1 cellular context compared by ENCODE assay signal in genomic region chr6:20411953-20412352, GRCh38.
A peak's percentile ranks its signal among the peaks of the same experiment; 100 is the strongest.
TF ChIP-seq lines count a peak whose summit lies in the region.

No MANE protein-coding gene starts in this region.

TF ChIP-seq in K562, 482 proteins besides CTCF, POLR2A, EP300 and RAD21:
- TF ChIP-seq, protein P1, sequence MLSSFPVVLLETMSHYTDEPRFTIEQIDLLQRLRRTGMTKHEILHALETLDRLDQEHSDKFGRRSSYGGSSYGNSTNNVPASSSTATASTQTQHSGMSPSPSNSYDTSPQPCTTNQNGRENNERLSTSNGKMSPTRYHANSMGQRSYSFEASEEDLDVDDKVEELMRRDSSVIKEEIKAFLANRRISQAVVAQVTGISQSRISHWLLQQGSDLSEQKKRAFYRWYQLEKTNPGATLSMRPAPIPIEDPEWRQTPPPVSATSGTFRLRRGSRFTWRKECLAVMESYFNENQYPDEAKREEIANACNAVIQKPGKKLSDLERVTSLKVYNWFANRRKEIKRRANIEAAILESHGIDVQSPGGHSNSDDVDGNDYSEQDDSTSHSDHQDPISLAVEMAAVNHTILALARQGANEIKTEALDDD (IDR thresholded peaks at IDR 0.05): peak; percentile 55; the same call in 1 of the 2 replicates
- TF ChIP-seq RFX5 (IDR thresholded peaks at IDR 0.05; ENCODE audit: low read depth, low read length): no peak
- TF ChIP-seq, protein P2, sequence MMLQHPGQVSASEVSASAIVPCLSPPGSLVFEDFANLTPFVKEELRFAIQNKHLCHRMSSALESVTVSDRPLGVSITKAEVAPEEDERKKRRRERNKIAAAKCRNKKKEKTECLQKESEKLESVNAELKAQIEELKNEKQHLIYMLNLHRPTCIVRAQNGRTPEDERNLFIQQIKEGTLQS (IDR thresholded peaks at IDR 0.05): no peak
- TF ChIP-seq, protein P2 (CRISPR knock-in tag; conservative IDR thresholded peaks at IDR 0.05): 0 out of 2 replicates have a peak, but pooled peaks have one; percentile 48
- no peak for TF ChIP-seq ETV5 (CRISPR knock-in tag; IDR thresholded peaks at IDR 0.05; ENCODE audit: low read depth)
- TF ChIP-seq SMAD2 (IDR thresholded peaks at IDR 0.05; ENCODE audit: low read depth, low read length): no peak
- TF ChIP-seq, protein P3, sequence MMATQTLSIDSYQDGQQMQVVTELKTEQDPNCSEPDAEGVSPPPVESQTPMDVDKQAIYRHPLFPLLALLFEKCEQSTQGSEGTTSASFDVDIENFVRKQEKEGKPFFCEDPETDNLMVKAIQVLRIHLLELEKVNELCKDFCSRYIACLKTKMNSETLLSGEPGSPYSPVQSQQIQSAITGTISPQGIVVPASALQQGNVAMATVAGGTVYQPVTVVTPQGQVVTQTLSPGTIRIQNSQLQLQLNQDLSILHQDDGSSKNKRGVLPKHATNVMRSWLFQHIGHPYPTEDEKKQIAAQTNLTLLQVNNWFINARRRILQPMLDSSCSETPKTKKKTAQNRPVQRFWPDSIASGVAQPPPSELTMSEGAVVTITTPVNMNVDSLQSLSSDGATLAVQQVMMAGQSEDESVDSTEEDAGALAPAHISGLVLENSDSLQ (IDR thresholded peaks at IDR 0.05): 0 out of 2 replicates have a peak, but pooled peaks have one; percentile 15
- TF ChIP-seq DACH1 (IDR thresholded peaks at IDR 0.05; ENCODE audit: partially characterized antibody): peak; percentile 25
- TF ChIP-seq AFF1 (IDR thresholded peaks at IDR 0.05; ENCODE audit: low read depth in 1 of 2, partially characterized antibody in 2 of 2): no peak
- no peak for TF ChIP-seq ZNF282 (CRISPR knock-in tag; IDR thresholded peaks at IDR 0.05)
